In the genomic region with DNA sequence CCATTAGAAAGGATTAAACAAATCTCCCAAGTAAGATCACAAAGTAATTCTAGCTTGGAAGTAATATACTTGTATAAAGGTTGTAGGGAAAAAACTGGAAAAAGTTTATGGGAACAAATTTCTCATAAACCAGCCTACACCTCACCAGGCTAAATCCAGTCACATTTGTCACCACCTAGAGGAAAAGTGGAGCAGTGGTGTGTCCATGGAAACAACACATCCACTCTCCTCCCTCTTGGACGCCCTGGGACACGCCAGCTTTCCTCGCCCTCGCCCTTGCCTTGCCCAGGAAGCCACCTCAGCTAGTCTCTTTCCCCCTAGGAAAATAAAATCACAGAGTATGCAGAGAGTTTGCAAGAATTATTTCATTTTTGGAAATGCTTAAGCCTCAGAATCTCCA, we compare ENCODE assay signal across 11 cellular contexts. TPM values are rescaled to one million over a fixed set of nuclear protein-coding genes. Genes with fewer than 3 reads are reported as not detected.
A peak's percentile ranks its signal among the peaks of the same experiment; 100 is the strongest.
DNase-seq lines count a peak whose midpoint lies in the region; ATAC-seq, FAIRE-seq and TF ChIP-seq lines count a peak whose summit lies in the region.
"Had no signal": no experiment of that assay in that cellular context is flagged by ENCODE, and none has a peak within 500 bp of the region (broad histone marks: within the 10 kb centered on the region; RNA-seq: fewer than 3 reads in every experiment).

No MANE protein-coding gene starts in this region.

- CTCF ChIA-PET in RWPE1 (lab: Yijun Ruan, JAX): interaction anchor here (1.3 kb wide), 1 partner anchor 13 kb away, joined by 4 read pairs; no protein-coding TSS in a partner anchor
- CTCF ChIA-PET in activated CD8-positive, alpha-beta memory T cell treated with anti-CD3 and anti-CD28 coated beads, Interleukin-2, amount 10 ng/mL, durations not matched to agents 7 days and 5 days (lab: Charles Lee): no interaction called here

- POLR2A ChIA-PET in RWPE1 (lab: Yijun Ruan, JAX; ENCODE audit: low non-redundant PET): no interaction called here

- H4K20me1 ChIP-seq in DND-41 (ENCODE audit: insufficient read depth, low read length): no peaks in the 10 kb centered on the region

- ATAC-seq in DND-41 (ENCODE audit: insufficient read depth, low read depth) (no peak), pancreas (peak in 3 of 4 donors; percentile 67 to 68 (median 67)), GM19395 (IDR thresholded peaks at IDR 0.05; ENCODE audit: unreplicated experiment) (no peak), HG02642 (IDR thresholded peaks at IDR 0.05; ENCODE audit: poor library complexity, unreplicated experiment) (no peak)
- ATAC-seq in activated CD8-positive, alpha-beta memory T cell treated with anti-CD3 and anti-CD28 coated beads, Interleukin-2, amount 10 ng/mL, durations not matched to agents 7 days and 5 days: no peak

- H3K27me3 Mint-ChIP-seq in glutamatergic neuron (ENCODE audit: unreplicated experiment): no peaks in the 10 kb centered on the region
- H3K27me3 Mint-ChIP-seq in activated CD8-positive, alpha-beta memory T cell treated with anti-CD3 and anti-CD28 coated beads, Interleukin-2, amount 10 ng/mL, durations not matched to agents 7 days and 5 days: peaks cover 51% of the 10 kb centered on the region

- WGBS in pancreas, 2 donors: 54 to 63% methylated on average over 4 of the region's 4 CpGs

- H3K9me3 Mint-ChIP-seq in glutamatergic neuron (ENCODE audit: unreplicated experiment): peaks cover 2% of the 10 kb centered on the region
- no peaks in the 10 kb centered on the region for H3K9me3 Mint-ChIP-seq in activated CD8-positive, alpha-beta memory T cell treated with anti-CD3 and anti-CD28 coated beads, Interleukin-2, amount 10 ng/mL, durations not matched to agents 7 days and 5 days (ENCODE audit: low read depth)
- H3K9me3 Mint-ChIP-seq: activated CD4-positive, alpha-beta T cell treated with anti-CD3 and anti-CD28 coated beads, Interleukin-2, amount 10 ng/mL, durations not matched to agents 24 days and 14 days; dendritic cell treated with granulocyte-macrophage colony-stimulating factor and Interleukin-4, amounts not matched to agents 40 ng/mL and 50 ng/mL, for 4 days had no signal

- no peak overlapping the region for H3K4me2 ChIP-seq in DND-41 (ENCODE audit: insufficient read depth, low read length)
- H3K4me2 ChIP-seq: KMS-11 had no signal

- intact Hi-C loops in pancreas (cut with DNase I): no loop called here

- H3K27ac Mint-ChIP-seq in glutamatergic neuron (ENCODE audit: unreplicated experiment): no peak overlapping the region
- H3K27ac Mint-ChIP-seq in activated CD8-positive, alpha-beta memory T cell treated with anti-CD3 and anti-CD28 coated beads, Interleukin-2, amount 10 ng/mL, durations not matched to agents 7 days and 5 days: no peak overlapping the region
- H3K27ac Mint-ChIP-seq: activated CD4-positive, alpha-beta T cell treated with anti-CD3 and anti-CD28 coated beads, Interleukin-2, amount 10 ng/mL, durations not matched to agents 24 days and 14 days; dendritic cell treated with granulocyte-macrophage colony-stimulating factor and Interleukin-4, amounts not matched to agents 40 ng/mL and 50 ng/mL, for 4 days had no signal

- H3K27me3 ChIP-seq in DND-41 (ENCODE audit: insufficient read depth, low read length, poor library complexity) (no peaks in the 10 kb centered on the region), pancreas (peaks cover 0 to 6% (median 0%) of the 10 kb centered on the region in 4 donors)

- H3K9ac ChIP-seq in DND-41 (ENCODE audit: low read depth, low read length): no peak overlapping the region
- H3K9ac ChIP-seq: KMS-11 had no signal

- H3K9me3 ChIP-seq in DND-41 (ENCODE audit: insufficient read depth, low read length, severe bottlenecking) (no peaks in the 10 kb centered on the region), pancreas (no peaks in the 10 kb centered on the region)

- no peaks in the 10 kb centered on the region for H3K79me2 ChIP-seq in DND-41 (ENCODE audit: insufficient read depth, low read length)

- TF ChIP-seq CTCF in DND-41 (IDR thresholded peaks at IDR 0.05; ENCODE audit: borderline replicate concordance, extremely low read depth, low read length, poor library complexity, severe bottlenecking) (peak; percentile 20), RWPE1 (conservative IDR thresholded peaks at IDR 0.05; ENCODE audit: low read depth) (peak; percentile 33; the same call in 1 of the 2 replicates), glutamatergic neuron (IDR thresholded peaks at IDR 0.05; ENCODE audit: partially characterized antibody, unreplicated experiment) (peak; percentile 9), pancreas (IDR thresholded peaks at IDR 0.05) (no peak)

- H3K36me3 Mint-ChIP-seq in glutamatergic neuron (ENCODE audit: unreplicated experiment): no peaks in the 10 kb centered on the region
- no peaks in the 10 kb centered on the region for H3K36me3 Mint-ChIP-seq in activated CD8-positive, alpha-beta memory T cell treated with anti-CD3 and anti-CD28 coated beads, Interleukin-2, amount 10 ng/mL, durations not matched to agents 7 days and 5 days

- H3K4me1 ChIP-seq in DND-41 (ENCODE audit: insufficient read depth, low read length) (no peaks in the 10 kb centered on the region), pancreas (peaks cover 0 to 8% (median 0%) of the 10 kb centered on the region in 3 donors)

- no peaks in the 10 kb centered on the region for H3K36me3 ChIP-seq in DND-41 (ENCODE audit: insufficient read depth, low read length)
- H3K36me3 ChIP-seq in pancreas: no peaks in the 10 kb centered on the region

- no peak overlapping the region for H3K4me3 Mint-ChIP-seq in glutamatergic neuron (ENCODE audit: unreplicated experiment)
- no peak overlapping the region for H3K4me3 Mint-ChIP-seq in activated CD8-positive, alpha-beta memory T cell treated with anti-CD3 and anti-CD28 coated beads, Interleukin-2, amount 10 ng/mL, durations not matched to agents 7 days and 5 days
- H3K4me3 Mint-ChIP-seq: activated CD4-positive, alpha-beta T cell treated with anti-CD3 and anti-CD28 coated beads, Interleukin-2, amount 10 ng/mL, durations not matched to agents 24 days and 14 days; dendritic cell treated with granulocyte-macrophage colony-stimulating factor and Interleukin-4, amounts not matched to agents 40 ng/mL and 50 ng/mL, for 4 days had no signal

- no peak overlapping the region for H2AFZ ChIP-seq in DND-41 (ENCODE audit: low read depth, low read length)

- FAIRE-seq in pancreas (lab: Jason Lieb, UNC): no peak

- H3K27ac ChIP-seq in DND-41 (ENCODE audit: low read length) (no peak overlapping the region), RWPE1 (peak overlapping the region; percentile 62), pancreas (peak overlapping the region in 2 of 4 donors; percentile 55 to 68)
- H3K27ac ChIP-seq: KMS-11 had no signal

- H3K4me3 ChIP-seq in DND-41 (ENCODE audit: low read depth in 1 of 2, low read length in 2 of 2) (no peak overlapping the region), pancreas (peak overlapping the region in 1 of 4 donors; percentile 41)

- DNase-seq in DND-41: no peak
- DNase-seq in RWPE1 (ENCODE audit: low spot score): no peak
- no peak for DNase-seq in glutamatergic neuron
- peak in 3 of 6 donors; percentile 3 to 18 (median 17) for DNase-seq in pancreas
- no peak for DNase-seq in activated CD8-positive, alpha-beta memory T cell treated with anti-CD3 and anti-CD28 coated beads, Interleukin-2, amount 10 ng/mL, durations not matched to agents 7 days and 5 days
- DNase-seq in activated CD4-positive, alpha-beta T cell treated with anti-CD3 and anti-CD28 coated beads for 4 hours: no peak
- DNase-seq: activated CD4-positive, alpha-beta T cell treated with anti-CD3 and anti-CD28 coated beads, Interleukin-2, amount 10 ng/mL, durations not matched to agents 24 days and 14 days had no signal

- peaks cover 21% of the 10 kb centered on the region for H3K4me1 Mint-ChIP-seq in glutamatergic neuron (ENCODE audit: low read depth, unreplicated experiment)
- no peaks in the 10 kb centered on the region for H3K4me1 Mint-ChIP-seq in activated CD8-positive, alpha-beta memory T cell treated with anti-CD3 and anti-CD28 coated beads, Interleukin-2, amount 10 ng/mL, durations not matched to agents 7 days and 5 days
- H3K4me1 Mint-ChIP-seq: activated CD4-positive, alpha-beta T cell treated with anti-CD3 and anti-CD28 coated beads, Interleukin-2, amount 10 ng/mL, durations not matched to agents 24 days and 14 days had no signal

RNA-seq across cellular contexts. Expression of gene PALMD, which starts 2.2 kb away (rescaled TPM):
- 5.1 TPM for total RNA-seq in glutamatergic neuron (ENCODE audit: unreplicated experiment)
- total RNA-seq in pancreas: 1 to 10 TPM; 2.6 to 5.6 (median 4.2) TPM
- 10 to 100 TPM in 1 of 2 donors, 1 to 10 TPM in 1; 8.8 to 15.4 TPM for polyA plus RNA-seq in pancreas
- not detected for total RNA-seq in activated CD8-positive, alpha-beta memory T cell treated with anti-CD3 and anti-CD28 coated beads, Interleukin-2, amount 10 ng/mL, durations not matched to agents 7 days and 5 days
- total RNA-seq: activated CD4-positive, alpha-beta T cell treated with anti-CD3 and anti-CD28 coated beads, Interleukin-2, amount 10 ng/mL, durations not matched to agents 24 days and 14 days had no signal

Comparison
In these comparisons a context has a peak if more than half of its experiments do, and no peak if none do; other contexts are left out.
1. ATAC-seq: peak in pancreas (3 of 4); none in DND-41 (single experiment), GM19395 (single experiment), activated CD8-positive, alpha-beta memory T cell treated with anti-CD3 and anti-CD28 coated beads, Interleukin-2, amount 10 ng/mL, durations not matched to agents 7 days and 5 days (single experiment) and HG02642 (single experiment).
2. CTCF ChIP-seq: peak in DND-41 (single experiment), RWPE1 (single experiment) and glutamatergic neuron (single experiment); none in pancreas (0 of 4).